Comparison of ENCODE assay signal across 14 cellular contexts in genomic region chr5:1133510-1134255, GRCh38. TPM values are rescaled to one million over a fixed set of nuclear protein-coding genes. Genes with fewer than 3 reads are reported as not detected.
DNase-seq lines count a peak whose midpoint lies in the region; ATAC-seq and TF ChIP-seq lines count a peak whose summit lies in the region.
"Had no signal": no experiment of that assay in that cellular context is flagged by ENCODE, and none has a peak within 500 bp of the region (broad histone marks: within the 10 kb centered on the region; RNA-seq: fewer than 3 reads in every experiment).

No MANE protein-coding gene starts in this region.

- peak; percentile 75 for DNase-seq in NB4 (ENCODE audit: low read depth)
- DNase-seq in naive B cell: peak; percentile 47
- no peak for DNase-seq in NCI-H1436 treated with DMSO at 0.1 percent for 48 hours (lab: John Stamatoyannopoulos, UW)
- DNase-seq: activated CD4-positive, alpha-beta T cell treated with anti-CD3 and anti-CD28 coated beads for 36 hours; activated T-cell treated with anti-CD3 and anti-CD28 coated beads, Interleukin-2, amount 50 U/mL, for 48 hours; NCI-H1105; NCI-H226; T-helper 1 cell had no signal

- peak overlapping the region in 7 of 8 donors; percentile 12 to 77 (median 47) for H3K4me3 Mint-ChIP-seq in naive B cell
- no peak overlapping the region for H3K4me3 Mint-ChIP-seq in activated T-helper 17 cell treated with anti-CD3 and anti-CD28 coated beads, Interleukin-2, amount 50 U/mL, for 72 hours
- H3K4me3 Mint-ChIP-seq: activated CD4-positive, alpha-beta T cell treated with anti-CD3 and anti-CD28 coated beads for 36 hours; neural crest cell had no signal

- ATAC-seq in GM18868 (IDR thresholded peaks at IDR 0.05; ENCODE audit: unreplicated experiment) (peak; percentile 58), GM21825 (IDR thresholded peaks at IDR 0.05; ENCODE audit: unreplicated experiment) (peak; percentile 44), naive B cell (ENCODE audit: low read depth in 2 of 2) (peak; percentile 44 to 45), GM21515 (IDR thresholded peaks at IDR 0.05; ENCODE audit: unreplicated experiment) (no peak), HG03025 (IDR thresholded peaks at IDR 0.05; ENCODE audit: low FRiP score, unreplicated experiment) (no peak)
- ATAC-seq in activated T-helper 17 cell treated with anti-CD3 and anti-CD28 coated beads, Interleukin-2, amount 50 U/mL, for 72 hours (replicated peaks): no peak
- ATAC-seq: activated CD4-positive, alpha-beta T cell treated with anti-CD3 and anti-CD28 coated beads for 36 hours had no signal

- peak overlapping the region in 4 of 6 donors; percentile 33 to 80 (median 54) for H3K27ac Mint-ChIP-seq in naive B cell
- no peak overlapping the region for H3K27ac Mint-ChIP-seq in activated T-helper 17 cell treated with anti-CD3 and anti-CD28 coated beads, Interleukin-2, amount 50 U/mL, for 72 hours
- H3K27ac Mint-ChIP-seq: activated CD4-positive, alpha-beta T cell treated with anti-CD3 and anti-CD28 coated beads for 36 hours had no signal

- H3K36me3 Mint-ChIP-seq in naive B cell: no peaks in the 10 kb centered on the region
- H3K36me3 Mint-ChIP-seq in activated T-helper 17 cell treated with anti-CD3 and anti-CD28 coated beads, Interleukin-2, amount 50 U/mL, for 72 hours (ENCODE audit: low read depth): no peaks in the 10 kb centered on the region

- H3K9me3 Mint-ChIP-seq in naive B cell: no peaks in the 10 kb centered on the region
- H3K9me3 Mint-ChIP-seq in activated T-helper 17 cell treated with anti-CD3 and anti-CD28 coated beads, Interleukin-2, amount 50 U/mL, for 72 hours: no peaks in the 10 kb centered on the region
- H3K9me3 Mint-ChIP-seq: neural crest cell had no signal

- no peak for TF ChIP-seq CTCF in NB4 (IDR thresholded peaks at IDR 0.05; ENCODE audit: low read depth, low read length)

- H3K4me3 ChIP-seq in NB4 (ENCODE audit: low read depth, low read length): no peak overlapping the region

- H3K27me3 Mint-ChIP-seq in naive B cell: peaks cover 7 to 16% (median 11%) of the 10 kb centered on the region in 3 donors
- H3K27me3 Mint-ChIP-seq in activated T-helper 17 cell treated with anti-CD3 and anti-CD28 coated beads, Interleukin-2, amount 50 U/mL, for 72 hours: no peaks in the 10 kb centered on the region
- H3K27me3 Mint-ChIP-seq: activated CD4-positive, alpha-beta T cell treated with anti-CD3 and anti-CD28 coated beads for 36 hours had no signal

- peaks cover 20 to 32% (median 32%) of the 10 kb centered on the region in 3 donors for H3K4me1 Mint-ChIP-seq in naive B cell
- no peaks in the 10 kb centered on the region for H3K4me1 Mint-ChIP-seq in activated T-helper 17 cell treated with anti-CD3 and anti-CD28 coated beads, Interleukin-2, amount 50 U/mL, for 72 hours
- H3K4me1 Mint-ChIP-seq: activated CD4-positive, alpha-beta T cell treated with anti-CD3 and anti-CD28 coated beads for 36 hours had no signal

- TF ChIP-seq POLR2A in NB4 (IDR thresholded peaks at IDR 0.05; ENCODE audit: extremely low read depth, insufficient read length): no peak

RNA-seq across cellular contexts. Expression of gene SLC12A7, which starts 21.8 kb away (rescaled TPM):
- 10 to 100 TPM in 1 of 6 donors, 1 to 10 TPM in 5; 1.9 to 15.6 (median 5.8) TPM for polyA plus RNA-seq in naive B cell (ENCODE audit: low read depth in 6 of 6)
- 10 to 100 TPM; 17.6 to 28.2 TPM for total RNA-seq in activated T-helper 17 cell treated with anti-CD3 and anti-CD28 coated beads, Interleukin-2, amount 50 U/mL, for 72 hours

Comparison
In these comparisons a context has a peak if more than half of its experiments do, and no peak if none do; other contexts are left out.
1. ATAC-seq: peak in GM18868 (single experiment), GM21825 (single experiment) and naive B cell (2 of 2); none in GM21515 (single experiment), HG03025 (single experiment) and activated T-helper 17 cell treated with anti-CD3 and anti-CD28 coated beads, Interleukin-2, amount 50 U/mL, for 72 hours (single experiment).